Comparison of ENCODE assay signal across 8 cellular contexts in genomic region chr16:46789499-46790414, GRCh38. TPM values are rescaled to one million over a fixed set of nuclear protein-coding genes. Genes with fewer than 3 reads are reported as not detected.
DNase-seq lines count a peak whose midpoint lies in the region; ATAC-seq lines count a peak whose summit lies in the region.

No MANE protein-coding gene starts in this region.

- H3K23ac ChIP-seq in mesenchymal stem cell (ENCODE audit: low read length in 2 of 2) = no peak overlapping the region

- ATAC-seq in GM18502 (IDR thresholded peaks at IDR 0.05; ENCODE audit: poor library complexity, unreplicated experiment) = peak; percentile 82
- ATAC-seq in HG02759 (IDR thresholded peaks at IDR 0.05; ENCODE audit: unreplicated experiment) = peak; percentile 91

- peak overlapping the region; percentile 87 for H3K9ac ChIP-seq in mesenchymal stem cell (ENCODE audit: low read length)

- peaks cover 0 to 5% of the 10 kb centered on the region in 2 experiments for H3K27me3 ChIP-seq in mesenchymal stem cell (ENCODE audit: control insufficient read depth in 1 of 2, insufficient read depth in 1 of 2, low read length in 2 of 2)

- H2BK120ac ChIP-seq in mesenchymal stem cell (ENCODE audit: low read depth, low read length) = peak overlapping the region; percentile 34

- H3K9me3 ChIP-seq in mesenchymal stem cell (ENCODE audit: control insufficient read depth, low read length) = peaks cover 6% of the 10 kb centered on the region

- peak overlapping the region; percentile 89 for H3K4me2 ChIP-seq in mesenchymal stem cell (ENCODE audit: low read length, poor library complexity, severe bottlenecking)

- peak overlapping the region; percentile 92 for H4K91ac ChIP-seq in mesenchymal stem cell (ENCODE audit: low read length)

- no peak overlapping the region for H2AK5ac ChIP-seq in mesenchymal stem cell (ENCODE audit: low read length, severe bottlenecking)

- H3K18ac ChIP-seq in mesenchymal stem cell (ENCODE audit: low read depth in 1 of 2, low read length in 2 of 2) = peak overlapping the region; percentile 86 to 95

- DNase-seq in NCI-H226 (peak; percentile 49), mesenchymal stem cell (peak; percentile 62), AML-193 (lab: John Stamatoyannopoulos, UW) (no peak)
- peak; percentile 91 for DNase-seq in activated CD8-positive, alpha-beta memory T cell treated with anti-CD3 and anti-CD28 coated beads for 24 hours
- DNase-seq in effector CD8-positive, alpha-beta T cell (lab: John Stamatoyannopoulos, UW) = peak; percentile 70
- DNase-seq in stimulated activated CD8-positive, alpha-beta memory T cell treated with anti-CD3 and anti-CD28 coated beads, Interleukin-12 subunit alpha, Interleukin-12 subunit beta, amount 100 ng/mL, for 24 hours (ENCODE audit: extremely low read depth) = peak; percentile 41

- no peak overlapping the region for H2BK5ac ChIP-seq in mesenchymal stem cell (ENCODE audit: low read depth, low read length, poor library complexity, severe bottlenecking)

- 28% methylated on average over 37 of the region's 43 CpGs for WGBS in mesenchymal stem cell

- H3K4ac ChIP-seq in mesenchymal stem cell (ENCODE audit: low read depth in 1 of 2, low read length in 2 of 2) = peak overlapping the region in 1 of 2 experiments; percentile 82

- no peaks in the 10 kb centered on the region for H3K79me1 ChIP-seq in mesenchymal stem cell (replicated peaks; ENCODE audit: low read length, poor library complexity, severe bottlenecking)

- peak overlapping the region; percentile 73 for H2BK15ac ChIP-seq in mesenchymal stem cell (ENCODE audit: low read depth, poor library complexity, severe bottlenecking)

- H3K14ac ChIP-seq in mesenchymal stem cell (ENCODE audit: low read length in 2 of 2) = peak overlapping the region in 1 of 2 experiments; percentile 44

- peak overlapping the region; percentile 93 for H2AFZ ChIP-seq in mesenchymal stem cell (ENCODE audit: low read depth, low read length)

- H3K4me1 ChIP-seq in mesenchymal stem cell (ENCODE audit: control insufficient read depth, insufficient read depth, low read depth, low read length) = peaks cover 4% of the 10 kb centered on the region

- peak overlapping the region in 1 of 2 experiments; percentile 89 for H2BK12ac ChIP-seq in mesenchymal stem cell (ENCODE audit: low read length in 2 of 2)

- peak overlapping the region; percentile 80 to 86 for H3K4me3 ChIP-seq in mesenchymal stem cell (ENCODE audit: insufficient read depth in 1 of 2, low read depth in 1 of 2, low read length in 2 of 2)

- peak overlapping the region; percentile 96 for H4K8ac ChIP-seq in mesenchymal stem cell (ENCODE audit: low read length)

- no peaks in the 10 kb centered on the region for H3K36me3 ChIP-seq in mesenchymal stem cell (ENCODE audit: control insufficient read depth in 1 of 2, insufficient read depth in 2 of 2, low read depth in 1 of 2, low read length in 2 of 2)

- H3K27ac ChIP-seq in mesenchymal stem cell (ENCODE audit: low read length, poor library complexity, severe bottlenecking) = peak overlapping the region; percentile 17

RNA-seq across cellular contexts. Expression of gene C16orf87, which starts 41.2 kb away (rescaled TPM):
- polyA plus RNA-seq in mesenchymal stem cell (2013, experiment 1 of 2) = 15.3 TPM
- polyA plus RNA-seq in mesenchymal stem cell (2013, experiment 2 of 2) = 16.3 TPM

RNA-seq across cellular contexts. Expression of gene MYLK3, which starts 41.6 kb away (rescaled TPM):
- 0.08 TPM for polyA plus RNA-seq in mesenchymal stem cell (2013, experiment 1 of 2)
- 0.08 TPM for polyA plus RNA-seq in mesenchymal stem cell (2013, experiment 2 of 2)

Comparison
In these comparisons a context has a peak if more than half of its experiments do, and no peak if none do; other contexts are left out.
1. DNase-seq: peak in NCI-H226 (single experiment), activated CD8-positive, alpha-beta memory T cell treated with anti-CD3 and anti-CD28 coated beads for 24 hours (single experiment), effector CD8-positive, alpha-beta T cell (single experiment), mesenchymal stem cell (single experiment) and stimulated activated CD8-positive, alpha-beta memory T cell treated with anti-CD3 and anti-CD28 coated beads, Interleukin-12 subunit alpha, Interleukin-12 subunit beta, amount 100 ng/mL, for 24 hours (single experiment); none in AML-193 (0 of 2).